8 cellular contexts compared by ENCODE assay signal in genomic region chr12:101773560-101774206, GRCh38. TPM values are rescaled to one million over a fixed set of nuclear protein-coding genes. Genes with fewer than 3 reads are reported as not detected.
DNase-seq lines count a peak whose midpoint lies in the region; ATAC-seq, FAIRE-seq and TF ChIP-seq lines count a peak whose summit lies in the region.

No MANE protein-coding gene starts in this region.

- H4K20me1 ChIP-seq in astrocyte (ENCODE audit: insufficient read depth, low read length), result no peaks in the 10 kb centered on the region

- H3K4me3 ChIP-seq in GM12864 (ENCODE audit: low read depth, low read length), result no peak overlapping the region
- no peak overlapping the region for H3K4me3 ChIP-seq in astrocyte (ENCODE audit: insufficient read depth, low read depth, low read length)
- H3K4me3 ChIP-seq in small intestine (ENCODE audit: low read depth in 1 of 2, low read length in 2 of 2), result no peak overlapping the region

- peaks cover 4% of the 10 kb centered on the region for H3K4me1 Mint-ChIP-seq in astrocyte (ENCODE audit: low read depth, unreplicated experiment)

- H3K27me3 ChIP-seq in astrocyte (ENCODE audit: insufficient read depth, low read length), result no peaks in the 10 kb centered on the region
- H3K27me3 ChIP-seq in small intestine (ENCODE audit: control insufficient read depth in 2 of 2, insufficient read depth in 2 of 2, low read length in 2 of 2), result no peaks in the 10 kb centered on the region

- peak; percentile 55 for DNase-seq in GM12864 (ENCODE audit: low read depth)
- peak; percentile 64 for DNase-seq in NCI-H146 (lab: John Stamatoyannopoulos, UW)
- peak; percentile 21 for DNase-seq in T-helper 22 cell (ENCODE audit: low read depth)
- peak; percentile 29 for DNase-seq in astrocyte (ENCODE audit: low read depth)
- DNase-seq in hippocampal formation (lab: John Stamatoyannopoulos, UW), result peak; percentile 41 to 87
- peak; percentile 69 for DNase-seq in small intestine

- no peaks in the 10 kb centered on the region for H3K79me2 ChIP-seq in astrocyte (ENCODE audit: insufficient read depth, low read length)

- FAIRE-seq in astrocyte (lab: Jason Lieb, UNC), result peak; percentile 85
- FAIRE-seq in small intestine (lab: Jason Lieb, UNC), result no peak

- H3K36me3 ChIP-seq in astrocyte (ENCODE audit: insufficient read depth, low read length) (no peaks in the 10 kb centered on the region), small intestine (ENCODE audit: control insufficient read depth in 2 of 2, insufficient read depth in 2 of 2, low read length in 2 of 2) (peaks cover 6% of the 10 kb centered on the region in 2 donors)

- H3K27ac ChIP-seq in astrocyte (ENCODE audit: low read depth, low read length) (no peak overlapping the region), small intestine (ENCODE audit: low read depth in 1 of 2, low read length in 1 of 2) (no peak overlapping the region)

- no peaks in the 10 kb centered on the region for H3K9me3 Mint-ChIP-seq in astrocyte (ENCODE audit: unreplicated experiment)

- WGBS in small intestine, 3 donors, result 65% methylated on average over 3 of the region's 3 CpGs

- peaks cover 3% of the 10 kb centered on the region for H3K4me1 ChIP-seq in astrocyte (ENCODE audit: insufficient read depth, low read length)
- no peaks in the 10 kb centered on the region for H3K4me1 ChIP-seq in small intestine (ENCODE audit: control insufficient read depth in 2 of 2, insufficient read depth in 1 of 2, low read depth in 1 of 2, low read length in 1 of 2)

- no peak overlapping the region for H3K9ac ChIP-seq in astrocyte (ENCODE audit: low read length)

- no peak overlapping the region for H3K4me3 Mint-ChIP-seq in astrocyte (ENCODE audit: unreplicated experiment)

- H3K4me2 ChIP-seq in astrocyte (ENCODE audit: low read length), result no peak overlapping the region

- no peaks in the 10 kb centered on the region for H3K9me3 ChIP-seq in astrocyte (ENCODE audit: insufficient read depth, low read depth, low read length)
- H3K9me3 ChIP-seq in small intestine (ENCODE audit: control insufficient read depth, low read depth), result no peaks in the 10 kb centered on the region

- ATAC-seq in HG02610 (IDR thresholded peaks at IDR 0.05; ENCODE audit: unreplicated experiment) (peak; percentile 73), GM18505 (IDR thresholded peaks at IDR 0.05; ENCODE audit: unreplicated experiment) (no peak)

- no peak overlapping the region for H2AFZ ChIP-seq in astrocyte (ENCODE audit: low read depth, low read length)

- TF ChIP-seq POLR2A in GM18505 (IDR thresholded peaks at IDR 0.05; ENCODE audit: borderline replicate concordance, extremely low read depth, insufficient read depth, insufficient read length), result no peak

- no peaks in the 10 kb centered on the region for H3K27me3 Mint-ChIP-seq in astrocyte (ENCODE audit: low read depth, unreplicated experiment)

- peak overlapping the region; percentile 16 for H3K27ac Mint-ChIP-seq in astrocyte (ENCODE audit: unreplicated experiment)

- no peaks in the 10 kb centered on the region for H3K36me3 Mint-ChIP-seq in astrocyte (ENCODE audit: low read depth, unreplicated experiment)

- TF ChIP-seq CTCF in GM12864 (IDR thresholded peaks at IDR 0.05; ENCODE audit: low read depth, low read length, missing control alignments) (peak; percentile 84), astrocyte (IDR thresholded peaks at IDR 0.05; ENCODE audit: insufficient read depth, low read depth, low read length) (peak; percentile 94)

RNA-seq across cellular contexts. Expression of gene SYCP3, which starts 34.4 kb away (rescaled TPM):
- not detected in 2 replicates for total RNA-seq in astrocyte
- under 1 TPM in 1 of 3 donors, not detected in 2; 0.13 TPM for polyA plus RNA-seq in small intestine

RNA-seq across cellular contexts. Expression of gene GNPTAB, which starts 57.1 kb away (rescaled TPM):
- 43.7 and 43.8 TPM in 2 replicates for total RNA-seq in astrocyte
- polyA plus RNA-seq in small intestine, result 10 to 100 TPM in 2 of 3 donors, 1 to 10 TPM in 1; 6.8 to 13.6 (median 11.6) TPM
